Comparison of ENCODE assay signal across 8 cellular contexts in the genomic region with DNA sequence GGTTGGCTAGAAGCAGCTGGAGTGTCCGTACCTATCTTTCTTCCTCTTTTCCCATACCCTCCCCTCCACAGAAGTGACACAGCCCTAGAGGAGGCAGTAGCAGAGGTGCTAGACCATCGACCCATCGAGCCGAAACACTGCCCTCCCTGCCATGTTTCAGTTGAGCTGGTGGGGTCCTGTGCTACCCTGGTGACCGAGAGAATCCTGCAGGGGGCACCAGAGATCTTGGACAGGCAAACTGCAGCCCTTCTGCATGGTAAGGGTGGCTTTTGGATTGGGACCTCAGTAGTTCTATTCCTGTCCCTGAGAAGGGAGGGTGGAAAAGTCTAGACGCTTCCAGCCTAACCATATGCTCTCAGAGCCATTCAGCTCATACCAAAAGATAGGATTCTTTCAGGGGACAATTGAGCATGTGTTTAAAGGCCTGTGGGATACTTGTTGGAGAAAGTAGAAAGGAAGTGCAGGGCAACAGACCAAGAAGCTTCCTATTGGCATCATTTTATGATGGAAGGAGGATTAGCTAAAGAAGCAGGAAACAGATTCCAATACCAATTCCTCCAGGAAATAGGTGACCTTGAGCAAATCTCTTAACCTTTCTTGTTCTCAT. TPM values are rescaled to one million over a fixed set of nuclear protein-coding genes. Genes with fewer than 3 reads are reported as not detected.
A peak's percentile ranks its signal among the peaks of the same experiment; 100 is the strongest.
DNase-seq lines count a peak whose midpoint lies in the region; ATAC-seq and TF ChIP-seq lines count a peak whose summit lies in the region.

No MANE protein-coding gene starts in this region.

- CTCF ChIA-PET in activated CD8-positive, alpha-beta T cell treated with anti-CD3 and anti-CD28 coated beads for 36 hours (lab: Charles Lee) = interaction anchor here (0.7 to 3.6 kb wide), 39 partner anchors 12 to 361 kb away, joined by 3 to 56 read pairs (median 5); a partner anchor contains a TSS

- H3K4me1 Mint-ChIP-seq in activated CD8-positive, alpha-beta T cell treated with anti-CD3 and anti-CD28 coated beads for 36 hours (ENCODE audit: low read depth) = peaks cover 4% of the 10 kb centered on the region
- H3K4me1 Mint-ChIP-seq in memory B cell = peaks cover 7% of the 10 kb centered on the region

- intact Hi-C loops in activated CD8-positive, alpha-beta T cell treated with anti-CD3 and anti-CD28 coated beads for 36 hours (cut with micrococcal nuclease) = loop anchor here (5.0 kb wide), 1 partner anchor 33 kb away; a partner anchor contains a TSS

- H3K9me3 Mint-ChIP-seq in activated CD8-positive, alpha-beta T cell treated with anti-CD3 and anti-CD28 coated beads for 36 hours = no peaks in the 10 kb centered on the region
- no peaks in the 10 kb centered on the region for H3K9me3 Mint-ChIP-seq in memory B cell

- H3K4me3 Mint-ChIP-seq in activated CD8-positive, alpha-beta T cell treated with anti-CD3 and anti-CD28 coated beads for 36 hours = peak overlapping the region; percentile 31
- H3K4me3 Mint-ChIP-seq in memory B cell = no peak overlapping the region

- no peaks in the 10 kb centered on the region for H3K27me3 ChIP-seq in HAP-1 (ENCODE audit: low read depth)

- ATAC-seq in activated CD8-positive, alpha-beta T cell treated with anti-CD3 and anti-CD28 coated beads for 36 hours = peak; percentile 99
- ATAC-seq in memory B cell (ENCODE audit: low read depth) = peak; percentile 99
- no peak for ATAC-seq in GM19467 (IDR thresholded peaks at IDR 0.05; ENCODE audit: unreplicated experiment)

- POLR2A ChIA-PET in activated CD8-positive, alpha-beta T cell treated with anti-CD3 and anti-CD28 coated beads for 36 hours (lab: Charles Lee) = interaction anchor here (0.5 to 1.0 kb wide), 6 partner anchors 34 to 204 kb away, joined by 3 to 5 read pairs (median 3); no protein-coding TSS in a partner anchor

- no peak overlapping the region for H3K4me3 ChIP-seq in HAP-1

- no peaks in the 10 kb centered on the region for H3K9me3 ChIP-seq in HAP-1

- peaks cover 11% of the 10 kb centered on the region for H3K36me3 Mint-ChIP-seq in activated CD8-positive, alpha-beta T cell treated with anti-CD3 and anti-CD28 coated beads for 36 hours (ENCODE audit: low read depth)
- H3K36me3 Mint-ChIP-seq in memory B cell = peaks cover 16% of the 10 kb centered on the region

- in situ Hi-C loops in HAP-1 (cut with MboI; ENCODE audit: low sequenced_read_pairs) = no loop called here

- no peaks in the 10 kb centered on the region for H3K4me1 ChIP-seq in HAP-1

- H3K36me3 ChIP-seq in HAP-1 (replicated peaks) = peaks cover 12% of the 10 kb centered on the region

- peak; percentile 86 for DNase-seq in Ammon's horn (ENCODE audit: low spot score)
- peak; percentile 27 to 86 for DNase-seq in HAP-1 (ENCODE audit: low spot score in 2 of 2)
- peak; percentile 38 for DNase-seq in NCI-H748 treated with DMSO at 0.1 percent for 48 hours (lab: John Stamatoyannopoulos, UW)
- peak; percentile 94 for DNase-seq in activated CD8-positive, alpha-beta T cell treated with anti-CD3 and anti-CD28 coated beads for 36 hours
- DNase-seq in effector CD8-positive, alpha-beta T cell (lab: John Stamatoyannopoulos, UW) = peak; percentile 75
- DNase-seq in memory B cell (ENCODE audit: low spot score in 2 of 2) = peak; percentile 78 to 80
- peak; percentile 47 for DNase-seq in stimulated activated CD8-positive, alpha-beta memory T cell treated with anti-CD3 and anti-CD28 coated beads, Interleukin-15, amount 100 ng/mL, for 24 hours (ENCODE audit: low read depth)

- peak; percentile 82 for TF ChIP-seq CTCF in activated CD8-positive, alpha-beta T cell treated with anti-CD3 and anti-CD28 coated beads for 36 hours (IDR thresholded peaks at IDR 0.05)

- H3K27me3 Mint-ChIP-seq in activated CD8-positive, alpha-beta T cell treated with anti-CD3 and anti-CD28 coated beads for 36 hours = no peaks in the 10 kb centered on the region
- no peaks in the 10 kb centered on the region for H3K27me3 Mint-ChIP-seq in memory B cell

- H3K27ac Mint-ChIP-seq in activated CD8-positive, alpha-beta T cell treated with anti-CD3 and anti-CD28 coated beads for 36 hours = peak overlapping the region; percentile 3
- H3K27ac Mint-ChIP-seq in memory B cell = no peak overlapping the region

RNA-seq across cellular contexts. Expression of a gene that starts 11.7 kb away (rescaled TPM):
- total RNA-seq in activated CD8-positive, alpha-beta T cell treated with anti-CD3 and anti-CD28 coated beads for 36 hours = 1 to 10 TPM in 1 of 2 experiments, under 1 TPM in 1; 0.54 to 1.4 TPM

RNA-seq across cellular contexts. Expression of a gene that starts 16.4 kb away (rescaled TPM):
- total RNA-seq in activated CD8-positive, alpha-beta T cell treated with anti-CD3 and anti-CD28 coated beads for 36 hours = 10 to 100 TPM; 12.4 to 15.7 TPM

RNA-seq across cellular contexts. Expression of a gene that starts 17.9 kb away (rescaled TPM):
- total RNA-seq in activated CD8-positive, alpha-beta T cell treated with anti-CD3 and anti-CD28 coated beads for 36 hours = 10 to 100 TPM; 10.4 TPM

RNA-seq across cellular contexts. Expression of a gene that starts 22.9 kb away (rescaled TPM):
- total RNA-seq in activated CD8-positive, alpha-beta T cell treated with anti-CD3 and anti-CD28 coated beads for 36 hours = 1 to 10 TPM; 1.4 to 1.9 TPM

RNA-seq across cellular contexts. Expression of a gene that starts 34.8 kb away (rescaled TPM):
- 10 to 100 TPM; 86.5 to 92.8 TPM for total RNA-seq in activated CD8-positive, alpha-beta T cell treated with anti-CD3 and anti-CD28 coated beads for 36 hours

Comparison
In these comparisons a context has a peak if more than half of its experiments do, and no peak if none do; other contexts are left out.
1. DNase-seq: peak in every context shown above with its lines; median percentile 94 in activated CD8-positive, alpha-beta T cell treated with anti-CD3 and anti-CD28 coated beads for 36 hours; 86 in Ammon's horn; 79 in memory B cell; 75 in effector CD8-positive, alpha-beta T cell; 56 in HAP-1; 47 in stimulated activated CD8-positive, alpha-beta memory T cell treated with anti-CD3 and anti-CD28 coated beads, Interleukin-15, amount 100 ng/mL, for 24 hours; 38 in NCI-H748 treated with DMSO at 0.1 percent for 48 hours.